In genomic region chr19:35729021-35729420, GRCh38 we compare ENCODE assay signal across 24 cellular contexts. TPM values are rescaled to one million over a fixed set of nuclear protein-coding genes. Genes with fewer than 3 reads are reported as not detected.
DNase-seq lines count a peak whose midpoint lies in the region; ATAC-seq and TF ChIP-seq lines count a peak whose summit lies in the region.
"Had no signal": no experiment of that assay in that cellular context is flagged by ENCODE, and none has a peak within 500 bp of the region (broad histone marks: within the 10 kb centered on the region; RNA-seq: fewer than 3 reads in every experiment).

No MANE protein-coding gene starts in this region.

- H3K4me3 ChIP-seq in osteoblast (ENCODE audit: insufficient read depth, low read length): no peak overlapping the region
- H3K4me3 ChIP-seq: GM12878 had no signal

- no peaks in the 10 kb centered on the region for H3K79me2 ChIP-seq in osteoblast (ENCODE audit: insufficient read depth, low read length)

- no peak overlapping the region for H3K27ac ChIP-seq in osteoblast (ENCODE audit: low read depth, low read length)
- H3K27ac ChIP-seq: HL-60 had no signal

- no peak overlapping the region for H3K4me2 ChIP-seq in osteoblast (ENCODE audit: insufficient read depth, low read length)

- H3K4me3 Mint-ChIP-seq in T-helper 17 cell (no peak overlapping the region), chondrocyte (ENCODE audit: unreplicated experiment) (no peak overlapping the region)
- H3K4me3 Mint-ChIP-seq: CD8-positive, alpha-beta memory T cell; HFFc6 had no signal

- H3K36me3 ChIP-seq in osteoblast (ENCODE audit: insufficient read depth, low read length): peaks cover 80% of the 10 kb centered on the region

- ATAC-seq in Right ventricle myocardium inferior (no peak), left cardiac atrium (no peak), T-helper 17 cell (no peak)
- ATAC-seq: GM12878, HCT116 had no signal

- H3K36me3 Mint-ChIP-seq in T-helper 17 cell (ENCODE audit: low read depth): peaks cover 14% of the 10 kb centered on the region
- H3K36me3 Mint-ChIP-seq in chondrocyte (ENCODE audit: low read depth): peaks cover 51% of the 10 kb centered on the region

- H3K27ac Mint-ChIP-seq in T-helper 17 cell (peak overlapping the region; percentile 80), chondrocyte (ENCODE audit: unreplicated experiment) (no peak overlapping the region)
- H3K27ac Mint-ChIP-seq: HFFc6 had no signal

- intact Hi-C loops in Right ventricle myocardium inferior (cut with DNase I): no loop called here
- intact Hi-C loops in left cardiac atrium (cut with DNase I): no loop called here

- no peaks in the 10 kb centered on the region for H3K27me3 ChIP-seq in osteoblast (ENCODE audit: insufficient read depth, low read length)
- H3K27me3 ChIP-seq: BE2C had no signal

- peaks cover 4% of the 10 kb centered on the region for H4K20me1 ChIP-seq in osteoblast (ENCODE audit: insufficient read depth, low read length)

- H3K9me3 ChIP-seq in T-helper 17 cell (ENCODE audit: control insufficient read depth, low read length, poor library complexity, severe bottlenecking) (no peaks in the 10 kb centered on the region), osteoblast (ENCODE audit: low read depth, low read length) (no peaks in the 10 kb centered on the region)
- H3K9me3 ChIP-seq: BE2C had no signal

- DNase-seq in Right ventricle myocardium inferior (ENCODE audit: missing footprints) (peak; percentile 50), left cardiac atrium (no peak), T-helper 17 cell (no peak), chondrocyte (ENCODE audit: low spot score) (peak; percentile 86), osteoblast (ENCODE audit: insufficient read length, low spot score, missing footprints) (peak; percentile 55), kidney tubule cell (ENCODE audit: low spot score) (no peak), NCI-H510A treated with DMSO at 0.1 percent for 48 hours (lab: John Stamatoyannopoulos, UW) (no peak), NCI-H2227 treated with DMSO at 0.1 percent for 48 hours (lab: John Stamatoyannopoulos, UW) (no peak)
- DNase-seq: 8988T; BE2C; C1 segment of cervical spinal cord; CD4-positive, CD25-positive, alpha-beta regulatory T cell; CD8-positive, alpha-beta memory T cell; COR-L47; DMS 273 treated with DMSO at 0.1 percent for 48 hours; DMS53; DND-41; EL; GOT3; H7; HFFc6 had no signal

- H2AFZ ChIP-seq in osteoblast (ENCODE audit: low read length): no peak overlapping the region

- TF ChIP-seq CTCF in chondrocyte (IDR thresholded peaks at IDR 0.05): no peak
- TF ChIP-seq CTCF in osteoblast (IDR thresholded peaks at IDR 0.05; ENCODE audit: extremely low read depth, low read depth, low read length): no peak

- H3K4me1 ChIP-seq in osteoblast (ENCODE audit: insufficient read depth, low read length): no peaks in the 10 kb centered on the region
- H3K4me1 ChIP-seq: BE2C had no signal

- no peaks in the 10 kb centered on the region for H3K9me3 Mint-ChIP-seq in chondrocyte (ENCODE audit: low read depth)
- H3K9me3 Mint-ChIP-seq: CD4-positive, CD25-positive, alpha-beta regulatory T cell; CD8-positive, alpha-beta memory T cell; HFFc6 had no signal

- no peaks in the 10 kb centered on the region for H3K27me3 Mint-ChIP-seq in T-helper 17 cell
- no peaks in the 10 kb centered on the region for H3K27me3 Mint-ChIP-seq in chondrocyte (ENCODE audit: low read depth)
- H3K27me3 Mint-ChIP-seq: CD4-positive, CD25-positive, alpha-beta regulatory T cell; CD8-positive, alpha-beta memory T cell had no signal

- H3K4me1 Mint-ChIP-seq in T-helper 17 cell (peaks cover 21% of the 10 kb centered on the region), chondrocyte (ENCODE audit: low read depth) (no peaks in the 10 kb centered on the region)

RNA-seq across cellular contexts. Expression of gene KMT2B, which starts 11.2 kb away (rescaled TPM):
- total RNA-seq in Right ventricle myocardium inferior: 12.7 TPM
- total RNA-seq in left cardiac atrium: 10 to 100 TPM; 15.4 to 17.1 TPM
- 10 to 100 TPM; 74.0 to 76.1 TPM for total RNA-seq in T-helper 17 cell
- 27.3 to 31.5 TPM (median 30.8 TPM) in 3 replicates for total RNA-seq in chondrocyte
- 6.5 and 6.8 TPM in 2 replicates for total RNA-seq in osteoblast

RNA-seq across cellular contexts. Expression of gene IGFLR1, which starts 13.2 kb away (rescaled TPM):
- total RNA-seq in Right ventricle myocardium inferior: 5.1 TPM
- 1 to 10 TPM; 6.5 to 7.0 TPM for total RNA-seq in left cardiac atrium
- total RNA-seq in T-helper 17 cell: 10 to 100 TPM; 48.1 to 59.0 TPM
- 0.59 to 1.4 TPM (median 0.99 TPM) in 3 replicates for total RNA-seq in chondrocyte
- total RNA-seq in osteoblast: 0.72 and 0.88 TPM in 2 replicates

RNA-seq across cellular contexts. Expression of gene U2AF1L4, which starts 16.2 kb away (rescaled TPM):
- total RNA-seq in Right ventricle myocardium inferior: 19.5 TPM
- total RNA-seq in left cardiac atrium: 10 to 100 TPM; 17.7 to 21.6 TPM
- 10 to 100 TPM; 48.1 to 68.2 TPM for total RNA-seq in T-helper 17 cell
- total RNA-seq in chondrocyte: 22.9 to 28.8 TPM (median 24.7 TPM) in 3 replicates
- total RNA-seq in osteoblast: 5.8 and 8.8 TPM in 2 replicates

RNA-seq across cellular contexts. Expression of gene PSENEN, which starts 16.4 kb away (rescaled TPM):
- total RNA-seq in Right ventricle myocardium inferior: 44.7 TPM
- total RNA-seq in left cardiac atrium: 10 to 100 TPM; 41.7 to 46.6 TPM
- total RNA-seq in T-helper 17 cell: 10 to 100 TPM; 21.2 to 24.9 TPM
- total RNA-seq in chondrocyte: 59.9 to 71.1 TPM (median 61.8 TPM) in 3 replicates
- 8.8 and 11.6 TPM in 2 replicates for total RNA-seq in osteoblast

RNA-seq across cellular contexts. Expression of gene LIN37, which starts 19.4 kb away (rescaled TPM):
- total RNA-seq in Right ventricle myocardium inferior (8.2 TPM), left cardiac atrium (1 to 10 TPM; 7.5 to 8.1 TPM), T-helper 17 cell (10 to 100 TPM; 12.6 to 13.6 TPM), chondrocyte (11.9 to 18.6 TPM (median 13.5 TPM) in 3 replicates), osteoblast (9.0 and 13.6 TPM in 2 replicates)

Comparison
In these comparisons a context has a peak if more than half of its experiments do, and no peak if none do; other contexts are left out.
1. DNase-seq: peak in Right ventricle myocardium inferior (single experiment), chondrocyte (single experiment) and osteoblast (single experiment); none in left cardiac atrium (single experiment), T-helper 17 cell (0 of 3), kidney tubule cell (single experiment), NCI-H510A treated with DMSO at 0.1 percent for 48 hours (single experiment) and NCI-H2227 treated with DMSO at 0.1 percent for 48 hours (single experiment).